ENCODE assay signal across 15 cellular contexts in the genomic region with DNA sequence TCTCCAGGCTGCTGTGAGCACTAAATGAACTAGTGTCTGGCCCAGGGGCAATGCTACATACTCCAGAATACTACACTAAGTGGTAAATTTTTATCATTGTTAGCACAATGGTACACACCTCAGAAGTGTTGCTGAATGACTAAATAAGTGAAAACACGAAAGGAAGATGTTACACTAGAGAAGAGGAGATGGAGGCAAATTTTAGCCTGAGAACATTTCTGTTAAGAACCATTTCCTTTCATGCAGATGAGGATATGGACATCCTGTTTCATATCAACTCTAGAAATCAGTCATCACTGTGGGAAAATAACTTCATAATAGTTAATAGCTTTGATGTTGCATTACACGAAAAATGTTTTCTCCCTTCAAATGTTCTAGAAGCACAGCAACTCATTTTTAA.
A peak's percentile ranks its signal among the peaks of the same experiment; 100 is the strongest.
DNase-seq lines count a peak whose midpoint lies in the region; ATAC-seq lines count a peak whose summit lies in the region.
"Had no signal": no experiment of that assay in that cellular context is flagged by ENCODE, and none has a peak within 500 bp of the region (broad histone marks: within the 10 kb centered on the region; RNA-seq: fewer than 3 reads in every experiment).

No MANE protein-coding gene starts in this region.

- no peak for DNase-seq in activated T-cell treated with anti-CD3 and anti-CD28 coated beads, Interleukin-2, amount 50 U/mL, for 24 hours
- no peak for DNase-seq in activated T-cell treated with anti-CD3 and anti-CD28 coated beads for 4 hours
- no peak for DNase-seq in stimulated activated effector memory CD8-positive, alpha-beta T cell treated with anti-CD3 and anti-CD28 coated beads, Interleukin-12 subunit alpha, Interleukin-12 subunit beta, amount 100 ng/mL, for 72 hours (ENCODE audit: low spot score in 2 of 2)
- DNase-seq in HUDEP-2 (lab: John Stamatoyannopoulos, UW; ENCODE audit: unreplicated experiment in 76 of 76), result no peak
- no peak for DNase-seq in kidney tubule cell (ENCODE audit: low spot score)
- DNase-seq in SKM-1 (lab: John Stamatoyannopoulos, UW; ENCODE audit: unreplicated experiment), result no peak
- DNase-seq: activated naive CD4-positive, alpha-beta T cell treated with Interleukin-2 at 50 U/mL for 16 hours; cerebellar nuclear complex; erythroblast; NCI-H526; nucleus accumbens; SIG-M5 had no signal

- H3K4me1 Mint-ChIP-seq in activated T-cell treated with anti-CD3 and anti-CD28 coated beads, Interleukin-2, amount 50 U/mL, for 24 hours (ENCODE audit: low read depth), result peaks cover 76% of the 10 kb centered on the region
- peaks cover 56% of the 10 kb centered on the region for H3K4me1 Mint-ChIP-seq in stimulated activated effector memory CD8-positive, alpha-beta T cell treated with anti-CD3 and anti-CD28 coated beads, Interleukin-12 subunit alpha, Interleukin-12 subunit beta, amount 100 ng/mL, for 72 hours

- no peaks in the 10 kb centered on the region for H3K27me3 Mint-ChIP-seq in activated T-cell treated with anti-CD3 and anti-CD28 coated beads, Interleukin-2, amount 50 U/mL, for 24 hours

- no peak overlapping the region for H3K4me3 Mint-ChIP-seq in activated T-cell treated with anti-CD3 and anti-CD28 coated beads, Interleukin-2, amount 50 U/mL, for 24 hours
- no peak overlapping the region for H3K4me3 Mint-ChIP-seq in stimulated activated effector memory CD8-positive, alpha-beta T cell treated with anti-CD3 and anti-CD28 coated beads, Interleukin-12 subunit alpha, Interleukin-12 subunit beta, amount 100 ng/mL, for 72 hours

- H3K9me3 Mint-ChIP-seq in activated T-cell treated with anti-CD3 and anti-CD28 coated beads, Interleukin-2, amount 50 U/mL, for 24 hours, result no peaks in the 10 kb centered on the region
- H3K9me3 Mint-ChIP-seq in stimulated activated effector memory CD8-positive, alpha-beta T cell treated with anti-CD3 and anti-CD28 coated beads, Interleukin-12 subunit alpha, Interleukin-12 subunit beta, amount 100 ng/mL, for 72 hours, result no peaks in the 10 kb centered on the region

- peak overlapping the region; percentile 73 for H3K27ac Mint-ChIP-seq in activated T-cell treated with anti-CD3 and anti-CD28 coated beads, Interleukin-2, amount 50 U/mL, for 24 hours
- H3K27ac Mint-ChIP-seq in stimulated activated effector memory CD8-positive, alpha-beta T cell treated with anti-CD3 and anti-CD28 coated beads, Interleukin-12 subunit alpha, Interleukin-12 subunit beta, amount 100 ng/mL, for 72 hours, result peak overlapping the region; percentile 65

- no peaks in the 10 kb centered on the region for H3K36me3 Mint-ChIP-seq in activated T-cell treated with anti-CD3 and anti-CD28 coated beads, Interleukin-2, amount 50 U/mL, for 24 hours (ENCODE audit: low read depth)
- H3K36me3 Mint-ChIP-seq in stimulated activated effector memory CD8-positive, alpha-beta T cell treated with anti-CD3 and anti-CD28 coated beads, Interleukin-12 subunit alpha, Interleukin-12 subunit beta, amount 100 ng/mL, for 72 hours, result peaks cover 8% of the 10 kb centered on the region

- ATAC-seq in GM21423 (IDR thresholded peaks at IDR 0.05; ENCODE audit: unreplicated experiment), result peak; percentile 23
- ATAC-seq in HG03442 (IDR thresholded peaks at IDR 0.05; ENCODE audit: unreplicated experiment), result peak; percentile 55
- peak; percentile 69 for ATAC-seq in stimulated activated effector memory CD8-positive, alpha-beta T cell treated with anti-CD3 and anti-CD28 coated beads, Interleukin-12 subunit alpha, Interleukin-12 subunit beta, amount 100 ng/mL, for 72 hours
- ATAC-seq: HCT116 had no signal
